12 cellular contexts compared by ENCODE assay signal in genomic region chr21:37373539-37373938, GRCh38. TPM values are rescaled to one million over a fixed set of nuclear protein-coding genes. Genes with fewer than 3 reads are reported as not detected.
DNase-seq lines count a peak whose midpoint lies in the region; ATAC-seq, FAIRE-seq and TF ChIP-seq lines count a peak whose summit lies in the region.
"Had no signal": no experiment of that assay in that cellular context is flagged by ENCODE, and none has a peak within 500 bp of the region (broad histone marks: within the 10 kb centered on the region; RNA-seq: fewer than 3 reads in every experiment).

No MANE protein-coding gene starts in this region.

- ATAC-seq in DND-41 (ENCODE audit: insufficient read depth, low read depth): no peak

- H3K27ac ChIP-seq in DND-41 (ENCODE audit: low read length) (no peak overlapping the region), dorsolateral prefrontal cortex (peak overlapping the region in 1 of 59 donors; percentile 21), PC-9 (no peak overlapping the region)

- peaks cover 100% of the 10 kb centered on the region for H3K79me2 ChIP-seq in DND-41 (ENCODE audit: insufficient read depth, low read length)
- H3K79me2 ChIP-seq in Loucy (ENCODE audit: insufficient read depth, low read length): peaks cover 100% of the 10 kb centered on the region
- H3K79me2 ChIP-seq in PC-9 (ENCODE audit: low read depth): peaks cover 100% of the 10 kb centered on the region

- H3K27me3 Mint-ChIP-seq in nephron (ENCODE audit: low read depth): no peaks in the 10 kb centered on the region

- H3K9me2 ChIP-seq in Loucy (replicated peaks; ENCODE audit: low read depth, low read length): no peaks in the 10 kb centered on the region
- no peaks in the 10 kb centered on the region for H3K9me2 ChIP-seq in PC-9 (ENCODE audit: insufficient read depth)

- H3K27me3 ChIP-seq in DND-41 (ENCODE audit: insufficient read depth, low read length, poor library complexity) (no peaks in the 10 kb centered on the region), Loucy (ENCODE audit: insufficient read depth, low read length, poor library complexity, severe bottlenecking) (peaks cover under 1% of the 10 kb centered on the region), dorsolateral prefrontal cortex (no peaks in the 10 kb centered on the region), PC-9 (ENCODE audit: insufficient read depth, low read depth) (no peaks in the 10 kb centered on the region)

- peak overlapping the region; percentile 37 to 59 (median 57) for H3K27ac Mint-ChIP-seq in nephron

- no peak for FAIRE-seq in GM12891 (lab: Jason Lieb, UNC)
- FAIRE-seq: keratinocyte had no signal

- H3K9me3 ChIP-seq in DND-41 (ENCODE audit: insufficient read depth, low read length, severe bottlenecking) (no peaks in the 10 kb centered on the region), Loucy (ENCODE audit: insufficient read depth, low read depth, low read length) (no peaks in the 10 kb centered on the region), PC-9 (ENCODE audit: insufficient read depth, low read depth) (no peaks in the 10 kb centered on the region)

- peaks cover 85% of the 10 kb centered on the region for H3K4me1 ChIP-seq in DND-41 (ENCODE audit: insufficient read depth, low read length)
- H3K4me1 ChIP-seq in Loucy (ENCODE audit: insufficient read depth, low read length, poor library complexity, severe bottlenecking): peaks cover 84% of the 10 kb centered on the region
- H3K4me1 ChIP-seq in PC-9 (replicated peaks; ENCODE audit: insufficient read depth): peaks cover 57% of the 10 kb centered on the region

- peak overlapping the region in 1 of 3 experiments; percentile 12 for H3K4me3 Mint-ChIP-seq in nephron

- CTCF ChIA-PET in PC-9 (lab: Charles Lee): interaction anchor here (0.5 kb wide), 1 partner anchor 123 kb away, joined by 4 read pairs; no protein-coding TSS in a partner anchor

- no peak for TF ChIP-seq POLR2A in GM12891 (IDR thresholded peaks at IDR 0.05; ENCODE audit: low read depth, low read length)

- peaks cover under 1% of the 10 kb centered on the region; the same call in 1 of the 2 replicates for H3K36me3 ChIP-seq in DND-41 (ENCODE audit: insufficient read depth, low read length)
- no peaks in the 10 kb centered on the region for H3K36me3 ChIP-seq in Loucy (ENCODE audit: insufficient read depth, low read length)
- H3K36me3 ChIP-seq in PC-9 (ENCODE audit: low read depth): no peaks in the 10 kb centered on the region

- in situ Hi-C loops in astrocyte of the spinal cord (cut with HindIII; ENCODE audit: low sequenced_read_pairs): no loop called here

- intact Hi-C loops in dorsolateral prefrontal cortex (cut with DNase I): loop anchor here in 1 of 2 donors (5.0 kb wide), 1 partner anchor 34 kb away; no protein-coding TSS in a partner anchor
- intact Hi-C loops in PC-9 (cut with micrococcal nuclease; ENCODE audit: unreplicated experiment): no loop called here

- H3K9ac ChIP-seq in DND-41 (ENCODE audit: low read depth, low read length): no peak overlapping the region
- peak overlapping the region; percentile 28 for H3K9ac ChIP-seq in Loucy (ENCODE audit: low read depth, low read length, poor library complexity, severe bottlenecking)

- DNase-seq in DND-41: no peak
- DNase-seq in astrocyte of the spinal cord (ENCODE audit: low read depth, low spot score): peak; percentile 9
- DNase-seq in GM12891 (ENCODE audit: insufficient read length, low spot score): no peak
- DNase-seq in dorsolateral prefrontal cortex: no peak
- DNase-seq in PC-9: no peak
- DNase-seq: activated CD4-positive, alpha-beta T cell treated with anti-CD3 and anti-CD28 coated beads for 4 hours; anterior cingulate cortex; NCI-H2107; occipital lobe had no signal

- peaks cover 68% of the 10 kb centered on the region for H3K4me1 Mint-ChIP-seq in nephron

- H3K4me2 ChIP-seq in DND-41 (ENCODE audit: insufficient read depth, low read length) (peak overlapping the region; percentile 37), Loucy (ENCODE audit: low read depth, low read length, poor library complexity, severe bottlenecking) (peak overlapping the region; percentile 88), PC-9 (no peak overlapping the region)

- peaks cover 96% of the 10 kb centered on the region for H4K20me1 ChIP-seq in DND-41 (ENCODE audit: insufficient read depth, low read length)
- peaks cover 96% of the 10 kb centered on the region for H4K20me1 ChIP-seq in Loucy (ENCODE audit: insufficient read depth, low read length, poor library complexity, severe bottlenecking)
- no peaks in the 10 kb centered on the region for H4K20me1 ChIP-seq in PC-9 (ENCODE audit: insufficient read depth)

- H3F3A ChIP-seq in Loucy (ENCODE audit: low read depth) (peaks cover 16% of the 10 kb centered on the region), PC-9 (ENCODE audit: insufficient read depth, low read depth) (peaks cover 30% of the 10 kb centered on the region)

- H3K9me3 Mint-ChIP-seq in nephron: no peaks in the 10 kb centered on the region

- BruUV-seq in PC-9 (replicated peaks; lab: Mats Ljungman, UMichigan): no TSS peak

- no peak overlapping the region for H3K4me3 ChIP-seq in DND-41 (ENCODE audit: low read depth in 1 of 2, low read length in 2 of 2)
- H3K4me3 ChIP-seq in Loucy (ENCODE audit: low read length, poor library complexity, severe bottlenecking): peak overlapping the region; percentile 98
- no peak overlapping the region for H3K4me3 ChIP-seq in astrocyte of the spinal cord (ENCODE audit: low read depth, low read length)
- no peak overlapping the region for H3K4me3 ChIP-seq in dorsolateral prefrontal cortex
- H3K4me3 ChIP-seq in PC-9: no peak overlapping the region

- H2AFZ ChIP-seq in DND-41 (ENCODE audit: low read depth, low read length) (no peak overlapping the region), Loucy (ENCODE audit: low read length) (no peak overlapping the region), PC-9 (no peak overlapping the region)

- POLR2A ChIA-PET in PC-9 (lab: Charles Lee; ENCODE audit: unreplicated experiment): interaction anchor here (0.6 kb wide), 1 partner anchor 99 kb away, joined by 4 read pairs; no protein-coding TSS in a partner anchor

- peaks cover 4% of the 10 kb centered on the region for H3K36me3 Mint-ChIP-seq in nephron (ENCODE audit: low read depth)

- TF ChIP-seq CTCF in DND-41 (IDR thresholded peaks at IDR 0.05; ENCODE audit: borderline replicate concordance, extremely low read depth, low read length, poor library complexity, severe bottlenecking) (no peak), Loucy (conservative IDR thresholded peaks at IDR 0.05; ENCODE audit: low read length) (no peak), astrocyte of the spinal cord (IDR thresholded peaks at IDR 0.05; ENCODE audit: low read depth, low read length) (no peak), nephron (IDR thresholded peaks at IDR 0.05; ENCODE audit: unreplicated experiment in 3 of 3) (no peak), dorsolateral prefrontal cortex (IDR thresholded peaks at IDR 0.05 in 54 of 56, conservative IDR thresholded peaks at IDR 0.05 in 2 of 56; ENCODE audit: low read depth in 1 of 56, partially characterized antibody in 56 of 56) (no peak), PC-9 (conservative IDR thresholded peaks at IDR 0.05) (no peak)

TF ChIP-seq in GM12891, 5 proteins besides CTCF, POLR2A, EP300 and RAD21:
- no peak for TF ChIP-seq PAX5 (IDR thresholded peaks at IDR 0.05; ENCODE audit: insufficient read depth, low read length, severe bottlenecking)
- TF ChIP-seq TAF1 (IDR thresholded peaks at IDR 0.05; ENCODE audit: low read depth, low read length): no peak
- no peak for TF ChIP-seq SPI1 (IDR thresholded peaks at IDR 0.05; ENCODE audit: low read depth, low read length)
- TF ChIP-seq POLR2AphosphoS5 (IDR thresholded peaks at IDR 0.05; ENCODE audit: low read depth, low read length): no peak
- TF ChIP-seq POU2F2 (IDR thresholded peaks at IDR 0.05; ENCODE audit: low read depth, low read length): no peak

RNA-seq across cellular contexts. Expression of gene DYRK1A, which starts 7.0 kb away (rescaled TPM):
- polyA plus RNA-seq in GM12891 (2012; ENCODE audit: low read depth, missing spikeins): 16.2 TPM
- 100 to 1,000 TPM in 43 of 120 experiments, 10 to 100 TPM in 77; 72.3 to 147 (median 97.5) TPM for total RNA-seq in dorsolateral prefrontal cortex
- 33.7 and 35.5 TPM in 2 replicates for total RNA-seq in PC-9 (2021)
